ENCODE assay signal across 17 cellular contexts in genomic region chr1:54400321-54400720, GRCh38. TPM values are rescaled to one million over a fixed set of nuclear protein-coding genes. Genes with fewer than 3 reads are reported as not detected.
DNase-seq lines count a peak whose midpoint lies in the region; ATAC-seq and TF ChIP-seq lines count a peak whose summit lies in the region.
"Had no signal": no experiment of that assay in that cellular context is flagged by ENCODE, and none has a peak within 500 bp of the region (broad histone marks: within the 10 kb centered on the region; RNA-seq: fewer than 3 reads in every experiment).

No MANE protein-coding gene starts in this region.

- peak overlapping the region; percentile 27 for H3K4me3 Mint-ChIP-seq in activated CD8-positive, alpha-beta T cell treated with anti-CD3 and anti-CD28 coated beads, Interleukin-2, amount 10 ng/mL, durations not matched to agents 7 days and 5 days
- peak overlapping the region; percentile 90 for H3K4me3 Mint-ChIP-seq in natural killer cell

- no peak for TF ChIP-seq CTCF in GM13977 (IDR thresholded peaks at IDR 0.05; ENCODE audit: extremely low read depth, insufficient read depth, missing control alignments)
- no peak for TF ChIP-seq CTCF in natural killer cell (IDR thresholded peaks at IDR 0.05)

- peaks cover 88% of the 10 kb centered on the region for H3K36me3 Mint-ChIP-seq in activated CD8-positive, alpha-beta T cell treated with anti-CD3 and anti-CD28 coated beads, Interleukin-2, amount 10 ng/mL, durations not matched to agents 7 days and 5 days (ENCODE audit: low read depth)
- peaks cover 44% of the 10 kb centered on the region for H3K36me3 Mint-ChIP-seq in natural killer cell

- no peaks in the 10 kb centered on the region for H3K9me3 Mint-ChIP-seq in activated CD8-positive, alpha-beta T cell treated with anti-CD3 and anti-CD28 coated beads, Interleukin-2, amount 10 ng/mL, durations not matched to agents 7 days and 5 days (ENCODE audit: insufficient read depth)
- no peaks in the 10 kb centered on the region for H3K9me3 Mint-ChIP-seq in natural killer cell

- CTCF ChIA-PET in activated CD8-positive, alpha-beta T cell treated with anti-CD3 and anti-CD28 coated beads, Interleukin-2, amount 10 ng/mL, durations not matched to agents 7 days and 5 days (lab: Charles Lee) = interaction anchor here (0.7 kb wide), 1 partner anchor 14 kb away, joined by 3 read pairs; no protein-coding TSS in a partner anchor

- DNase-seq in activated CD4-positive, alpha-beta T cell treated with anti-CD3 and anti-CD28 coated beads for 48 hours = peak; percentile 41
- no peak for DNase-seq in activated CD4-positive, alpha-beta T cell treated with anti-CD3 and anti-CD28 coated beads for 1 hour
- DNase-seq in GM13977 (ENCODE audit: low spot score) = peak; percentile 73
- DNase-seq in activated CD8-positive, alpha-beta T cell treated with anti-CD3 and anti-CD28 coated beads, Interleukin-2, amount 10 ng/mL, durations not matched to agents 7 days and 5 days = no peak
- DNase-seq in natural killer cell = no peak
- DNase-seq in cardiac septum (ENCODE audit: low spot score) = no peak
- DNase-seq: activated effector memory CD4-positive, alpha-beta T cell treated with anti-CD3 and anti-CD28 coated beads, Interleukin-2, amount 50 U/mL, for 16 hours; effector CD8-positive, alpha-beta T cell; KG1; left colon; NCI-H1105; NCI-H2171 treated with DMSO at 0.1 percent for 48 hours; right lobe of liver; stimulated activated CD4-positive, alpha-beta T cell treated with anti-CD3 and anti-CD28 coated beads, Interleukin-4, amount 100 ng/mL, for 1 hour; trophoblast cell had no signal

- intact Hi-C loops in natural killer cell (cut with micrococcal nuclease) (loop anchor here (10.0 kb wide), 2 partner anchors 86 to 276 kb away; no protein-coding TSS in a partner anchor), cardiac septum (cut with DNase I) (loop anchor here (10.0 kb wide), 2 partner anchors 86 to 516 kb away; partner anchors contain the start of gene YIPF1)

- no peak overlapping the region for H3K27ac Mint-ChIP-seq in activated CD8-positive, alpha-beta T cell treated with anti-CD3 and anti-CD28 coated beads, Interleukin-2, amount 10 ng/mL, durations not matched to agents 7 days and 5 days
- peak overlapping the region; percentile 29 to 84 for H3K27ac Mint-ChIP-seq in natural killer cell

- POLR2A ChIA-PET in activated CD8-positive, alpha-beta T cell treated with anti-CD3 and anti-CD28 coated beads, Interleukin-2, amount 10 ng/mL, durations not matched to agents 7 days and 5 days (lab: Charles Lee) = no interaction called here

- H3K4me1 Mint-ChIP-seq in activated CD8-positive, alpha-beta T cell treated with anti-CD3 and anti-CD28 coated beads, Interleukin-2, amount 10 ng/mL, durations not matched to agents 7 days and 5 days (ENCODE audit: low read depth) = peaks cover 63% of the 10 kb centered on the region
- H3K4me1 Mint-ChIP-seq in natural killer cell = peaks cover 86 to 96% of the 10 kb centered on the region in 2 donors

- H3K27me3 Mint-ChIP-seq in activated CD8-positive, alpha-beta T cell treated with anti-CD3 and anti-CD28 coated beads, Interleukin-2, amount 10 ng/mL, durations not matched to agents 7 days and 5 days (ENCODE audit: low read depth) = no peaks in the 10 kb centered on the region
- H3K27me3 Mint-ChIP-seq in natural killer cell (ENCODE audit: low read depth in 2 of 2) = no peaks in the 10 kb centered on the region

- in situ Hi-C loops in GM13977 (cut with MboI; ENCODE audit: low pct_unique_long_range_greater_than_20kb, low sequenced_read_pairs, unreplicated experiment) = no loop called here

- ATAC-seq in activated CD8-positive, alpha-beta T cell treated with anti-CD3 and anti-CD28 coated beads, Interleukin-2, amount 10 ng/mL, durations not matched to agents 7 days and 5 days = no peak
- ATAC-seq in natural killer cell = no peak
- ATAC-seq in GM19035 (IDR thresholded peaks at IDR 0.05; ENCODE audit: unreplicated experiment) = no peak
- no peak for ATAC-seq in HG03196 (IDR thresholded peaks at IDR 0.05; ENCODE audit: unreplicated experiment)
- ATAC-seq: left colon, right lobe of liver had no signal

RNA-seq across cellular contexts. Expression of gene SSBP3, which starts 5.9 kb away (rescaled TPM):
- 100 to 1,000 TPM; 109 to 111 TPM for total RNA-seq in activated CD8-positive, alpha-beta T cell treated with anti-CD3 and anti-CD28 coated beads, Interleukin-2, amount 10 ng/mL, durations not matched to agents 7 days and 5 days
- total RNA-seq in natural killer cell (100 to 1,000 TPM; 162 to 224 (median 164) TPM), cardiac septum (45.4 TPM)

Comparison
In these comparisons a context has a peak if more than half of its experiments do, and no peak if none do; other contexts are left out.
1. DNase-seq: peak in activated CD4-positive, alpha-beta T cell treated with anti-CD3 and anti-CD28 coated beads for 48 hours (single experiment) and GM13977 (single experiment); none in activated CD4-positive, alpha-beta T cell treated with anti-CD3 and anti-CD28 coated beads for 1 hour (single experiment), activated CD8-positive, alpha-beta T cell treated with anti-CD3 and anti-CD28 coated beads, Interleukin-2, amount 10 ng/mL, durations not matched to agents 7 days and 5 days (single experiment), natural killer cell (single experiment) and cardiac septum (single experiment).